In genomic region chr11:10678106-10678505, GRCh38 we compare ENCODE assay signal across 24 cellular contexts. TPM values are rescaled to one million over a fixed set of nuclear protein-coding genes. Genes with fewer than 3 reads are reported as not detected.
DNase-seq lines count a peak whose midpoint lies in the region; ATAC-seq and TF ChIP-seq lines count a peak whose summit lies in the region.
"Had no signal": no experiment of that assay in that cellular context is flagged by ENCODE, and none has a peak within 500 bp of the region (broad histone marks: within the 10 kb centered on the region; RNA-seq: fewer than 3 reads in every experiment).

No MANE protein-coding gene starts in this region.

- peaks cover 11% of the 10 kb centered on the region for H3K36me3 ChIP-seq in thoracic aorta
- H3K36me3 ChIP-seq: MG63 had no signal

- H3K4me1 ChIP-seq in thoracic aorta (ENCODE audit: control insufficient read depth in 1 of 2, low read depth in 2 of 2), result peaks cover 58 to 95% of the 10 kb centered on the region in 2 donors

- H3K27ac ChIP-seq in thoracic aorta, result peak overlapping the region; percentile 90 to 96
- H3K27ac ChIP-seq: 22Rv1 had no signal

- ATAC-seq in thoracic aorta (ENCODE audit: insufficient number of reproducible peaks, low FRiP score, low read depth), result no peak
- ATAC-seq in GM19452 (IDR thresholded peaks at IDR 0.05; ENCODE audit: unreplicated experiment), result no peak

- DNase-seq in DMS 273 treated with DMSO at 0.1 percent for 48 hours (lab: John Stamatoyannopoulos, UW), result peak; percentile 61
- DNase-seq in DMS 273 (lab: John Stamatoyannopoulos, UW; ENCODE audit: unreplicated experiment), result no peak
- peak; percentile 5 for DNase-seq in NCI-H748 (lab: John Stamatoyannopoulos, UW; ENCODE audit: unreplicated experiment)
- DNase-seq in NCI-H748 treated with DMSO at 0.1 percent for 48 hours (lab: John Stamatoyannopoulos, UW), result no peak
- peak; percentile 28 for DNase-seq in RKO (ENCODE audit: low spot score)
- no peak for DNase-seq in thoracic aorta (ENCODE audit: low spot score)
- no peak for DNase-seq in cerebellar nuclear complex (lab: John Stamatoyannopoulos, UW)
- DNase-seq: DMS153, GDM1, H7, Kasumi-1, MG63, NCI-H1417, NCI-H2029, NCI-H2227 treated with DMSO at 0.1 percent for 48 hours, NCI-H774, OCI-M1, RPMI8226, SHP77 treated with DMSO at 0.1 percent for 48 hours, SK-N-SH had no signal

- H3K27me3 ChIP-seq in thoracic aorta (replicated peaks; ENCODE audit: insufficient read depth), result no peaks in the 10 kb centered on the region
- H3K27me3 ChIP-seq: MG63 had no signal

- TF ChIP-seq CTCF in thoracic aorta (IDR thresholded peaks at IDR 0.05), result no peak

- no peak overlapping the region for H3K4me3 ChIP-seq in thoracic aorta
- H3K4me3 ChIP-seq: MG63 had no signal

- no peaks in the 10 kb centered on the region for H3K9me3 ChIP-seq in thoracic aorta
- H3K9me3 ChIP-seq: MG63, SK-N-SH had no signal

RNA-seq across cellular contexts. Expression of gene IRAG1, which starts 15.4 kb away (rescaled TPM):
- total RNA-seq in thoracic aorta, result 100 to 1,000 TPM; 281 to 393 TPM
- total RNA-seq: Daoy; T-helper 1 cell treated with Interleukin-12 subunit alpha and Interleukin-12 subunit beta and Interleukin-4 antibody, amounts not matched to agents 30 ng/mL and 1 ng/mL, for 36 hours had no signal

Comparison
In these comparisons a context has a peak if more than half of its experiments do, and no peak if none do; other contexts are left out.
1. DNase-seq: peak in DMS 273 treated with DMSO at 0.1 percent for 48 hours (single experiment), NCI-H748 (single experiment) and RKO (single experiment); none in DMS 273 (single experiment), NCI-H748 treated with DMSO at 0.1 percent for 48 hours (single experiment), thoracic aorta (single experiment) and cerebellar nuclear complex (0 of 2).